ENCODE assay signal across 8 cellular contexts in genomic region chr12:25276199-25276937, GRCh38. TPM values are rescaled to one million over a fixed set of nuclear protein-coding genes. Genes with fewer than 3 reads are reported as not detected.
DNase-seq lines count a peak whose midpoint lies in the region; ATAC-seq and TF ChIP-seq lines count a peak whose summit lies in the region.

No MANE protein-coding gene starts in this region.

- intact Hi-C loops in psoas muscle (cut with DNase I), result no loop called here

- ATAC-seq in HG03442 (IDR thresholded peaks at IDR 0.05; ENCODE audit: unreplicated experiment) (peak; percentile 36), psoas muscle (peak in 3 of 4 donors; percentile 42 to 65 (median 53)), HG03175 (IDR thresholded peaks at IDR 0.05; ENCODE audit: unreplicated experiment) (no peak)

- no peaks in the 10 kb centered on the region for H3K9me3 ChIP-seq in SJSA1 (replicated peaks)
- no peaks in the 10 kb centered on the region for H3K9me3 ChIP-seq in psoas muscle

- H3K4me1 ChIP-seq in SJSA1 (replicated peaks) (peaks cover 17% of the 10 kb centered on the region), psoas muscle (no peaks in the 10 kb centered on the region)

- TF ChIP-seq CTCF in psoas muscle (IDR thresholded peaks at IDR 0.05), result no peak

- H3K27ac ChIP-seq in SJSA1, result peak overlapping the region; percentile 78
- no peak overlapping the region for H3K27ac ChIP-seq in psoas muscle

- 92 to 94% (median 93%) methylated on average over 4 of the region's 4 CpGs for WGBS in psoas muscle, 3 donors

- no peaks in the 10 kb centered on the region for H3K27me3 ChIP-seq in SJSA1 (replicated peaks)
- H3K27me3 ChIP-seq in psoas muscle (ENCODE audit: insufficient read depth in 3 of 3, low read length in 2 of 3), result no peaks in the 10 kb centered on the region

- no peaks in the 10 kb centered on the region for H3K36me3 ChIP-seq in SJSA1
- H3K36me3 ChIP-seq in psoas muscle (ENCODE audit: insufficient read depth in 1 of 2, low read depth in 1 of 2), result no peaks in the 10 kb centered on the region

- DNase-seq in AG20443 (ENCODE audit: low spot score) (peak; percentile 32), SJSA1 (ENCODE audit: low read depth in 1 of 2, low spot score in 2 of 2) (peak; percentile 87 to 92), brain pericyte (ENCODE audit: low read depth, low spot score) (peak; percentile 57), psoas muscle (no peak), hippocampal formation (lab: John Stamatoyannopoulos, UW) (no peak), NCI-H1694 (lab: John Stamatoyannopoulos, UW) (no peak)

- H3K4me3 ChIP-seq in SJSA1 (no peak overlapping the region), psoas muscle (no peak overlapping the region)

RNA-seq across cellular contexts. Expression of gene KRAS, which starts 25.6 kb away (rescaled TPM):
- total RNA-seq in SJSA1 (2014; rRNA removed; shearing (Covaris generic)), result 13.3 and 18.7 TPM in 2 replicates
- total RNA-seq in psoas muscle, result 10 to 100 TPM; 12.3 to 18.0 (median 15.1) TPM
- polyA plus RNA-seq in psoas muscle, result 10 to 100 TPM in 2 of 3 donors, 1 to 10 TPM in 1; 5.2 to 11.3 (median 10.8) TPM

Comparison
In these comparisons a context has a peak if more than half of its experiments do, and no peak if none do; other contexts are left out.
1. DNase-seq: peak in AG20443 (single experiment), SJSA1 (2 of 2) and brain pericyte (single experiment); none in psoas muscle (0 of 2), hippocampal formation (0 of 2) and NCI-H1694 (single experiment).